ENCODE assay signal across 2 cellular contexts in genomic region chr11:20048707-20049106, GRCh38.
TF ChIP-seq lines count a peak whose summit lies in the region.

No MANE protein-coding gene starts in this region.

TF ChIP-seq in SK-N-SH, 30 proteins besides CTCF, POLR2A, EP300 and RAD21 (continued from another document):
- no peak for TF ChIP-seq REST (IDR thresholded peaks at IDR 0.05; ENCODE audit: low read depth, low read length)
- TF ChIP-seq MAX (IDR thresholded peaks at IDR 0.05; ENCODE audit: low read depth): no peak
TF ChIP-seq in SK-N-SH: peak in this region for 0.

TF ChIP-seq in SK-N-SH treated with all-trans-retinoic acid at 6 μM for 48 hours, 23 proteins besides CTCF, POLR2A, EP300 and RAD21 (continued from another document):
- TF ChIP-seq TSHZ2 (CRISPR knock-in tag; IDR thresholded peaks at IDR 0.05): no peak
- no peak for TF ChIP-seq ZC3H10 (CRISPR knock-in tag; IDR thresholded peaks at IDR 0.05)
- TF ChIP-seq SNAI2 (CRISPR knock-in tag; IDR thresholded peaks at IDR 0.05): no peak
- TF ChIP-seq ZFP30 (CRISPR knock-in tag; IDR thresholded peaks at IDR 0.05): no peak
- TF ChIP-seq CREB5 (CRISPR knock-in tag; IDR thresholded peaks at IDR 0.05; ENCODE audit: low read depth): no peak
- no peak for TF ChIP-seq ISL1 (CRISPR knock-in tag; IDR thresholded peaks at IDR 0.05)
- TF ChIP-seq ZNF8 (CRISPR knock-in tag; IDR thresholded peaks at IDR 0.05): no peak
- TF ChIP-seq TCF4 (CRISPR knock-in tag; IDR thresholded peaks at IDR 0.05; ENCODE audit: borderline replicate concordance): no peak
- no peak for TF ChIP-seq ZNF565 (CRISPR knock-in tag; conservative IDR thresholded peaks at IDR 0.05; ENCODE audit: low read depth)
